ENCODE assay signal across 9 cellular contexts in genomic region chr11:101428918-101429317, GRCh38.
DNase-seq lines count a peak whose midpoint lies in the region; ATAC-seq, FAIRE-seq and TF ChIP-seq lines count a peak whose summit lies in the region.
"Had no signal": no experiment of that assay in that cellular context is flagged by ENCODE, and none has a peak within 500 bp of the region (broad histone marks: within the 10 kb centered on the region; RNA-seq: fewer than 3 reads in every experiment).

No MANE protein-coding gene starts in this region.

- no peaks in the 10 kb centered on the region for H3K79me2 ChIP-seq in Loucy (ENCODE audit: insufficient read depth, low read length)

- H3K9me3 ChIP-seq in left ventricle myocardium inferior (replicated peaks) (peaks cover 37% of the 10 kb centered on the region), right atrium auricular region (peaks cover 0 to 10% of the 10 kb centered on the region in 2 donors), Loucy (ENCODE audit: insufficient read depth, low read depth, low read length) (no peaks in the 10 kb centered on the region), endodermal cell (ENCODE audit: control insufficient read depth, low read length) (peaks cover 8% of the 10 kb centered on the region)

- no peak for FAIRE-seq in urothelium cell line (lab: Jason Lieb, UNC)

- H3K27ac ChIP-seq in left ventricle myocardium inferior (replicated peaks) (no peak overlapping the region), right atrium auricular region (no peak overlapping the region), endodermal cell (ENCODE audit: low read depth, low read length) (no peak overlapping the region)

- ATAC-seq in activated T-helper 17 cell treated with anti-CD3 and anti-CD28 coated beads, Interleukin-2, amount 50 U/mL, for 72 hours (replicated peaks), result no peak

- no peaks in the 10 kb centered on the region for H3K36me3 ChIP-seq in left ventricle myocardium inferior
- H3K36me3 ChIP-seq in right atrium auricular region, result no peaks in the 10 kb centered on the region
- no peaks in the 10 kb centered on the region for H3K36me3 ChIP-seq in Loucy (ENCODE audit: insufficient read depth, low read length)
- H3K36me3 ChIP-seq in endodermal cell (ENCODE audit: control insufficient read depth, insufficient read depth, low read length), result no peaks in the 10 kb centered on the region

- no peak overlapping the region for H3K27ac Mint-ChIP-seq in endodermal cell
- H3K27ac Mint-ChIP-seq in activated T-helper 17 cell treated with anti-CD3 and anti-CD28 coated beads, Interleukin-2, amount 50 U/mL, for 72 hours, result no peak overlapping the region
- H3K27ac Mint-ChIP-seq: activated naive CD4-positive, alpha-beta T cell treated with anti-CD3 and anti-CD28 coated beads, Interleukin-2, amount 50 U/mL, for 24 hours had no signal

- H3F3A ChIP-seq in Loucy (ENCODE audit: low read depth), result no peaks in the 10 kb centered on the region

- H3K27me3 ChIP-seq in left ventricle myocardium inferior (ENCODE audit: low read depth) (no peaks in the 10 kb centered on the region), right atrium auricular region (no peaks in the 10 kb centered on the region), Loucy (ENCODE audit: insufficient read depth, low read length, poor library complexity, severe bottlenecking) (no peaks in the 10 kb centered on the region), endodermal cell (ENCODE audit: control insufficient read depth, insufficient read depth, low read length, poor library complexity, severe bottlenecking) (no peaks in the 10 kb centered on the region)

- H3K9me2 ChIP-seq in Loucy (replicated peaks; ENCODE audit: low read depth, low read length), result no peaks in the 10 kb centered on the region

- H3K27me3 Mint-ChIP-seq in endodermal cell (ENCODE audit: insufficient read depth), result no peaks in the 10 kb centered on the region
- no peaks in the 10 kb centered on the region for H3K27me3 Mint-ChIP-seq in activated T-helper 17 cell treated with anti-CD3 and anti-CD28 coated beads, Interleukin-2, amount 50 U/mL, for 72 hours

- H3K4me3 ChIP-seq in left ventricle myocardium inferior (no peak overlapping the region), right atrium auricular region (no peak overlapping the region), Loucy (ENCODE audit: low read length, poor library complexity, severe bottlenecking) (no peak overlapping the region), endodermal cell (ENCODE audit: low read length) (no peak overlapping the region)

- H3K36me3 Mint-ChIP-seq in endodermal cell (ENCODE audit: low read depth), result no peaks in the 10 kb centered on the region
- no peaks in the 10 kb centered on the region for H3K36me3 Mint-ChIP-seq in activated T-helper 17 cell treated with anti-CD3 and anti-CD28 coated beads, Interleukin-2, amount 50 U/mL, for 72 hours (ENCODE audit: low read depth)
- H3K36me3 Mint-ChIP-seq: activated naive CD4-positive, alpha-beta T cell treated with anti-CD3 and anti-CD28 coated beads, Interleukin-2, amount 50 U/mL, for 24 hours had no signal

- no peaks in the 10 kb centered on the region for H4K20me1 ChIP-seq in Loucy (ENCODE audit: insufficient read depth, low read length, poor library complexity, severe bottlenecking)

- intact Hi-C loops in left ventricle myocardium inferior (cut with micrococcal nuclease), result no loop called here

- no peak overlapping the region for H2AFZ ChIP-seq in Loucy (ENCODE audit: low read length)

- H3K4me2 ChIP-seq in Loucy (ENCODE audit: low read depth, low read length, poor library complexity, severe bottlenecking), result no peak overlapping the region

- no peak overlapping the region for H3K4me3 Mint-ChIP-seq in endodermal cell
- no peak overlapping the region for H3K4me3 Mint-ChIP-seq in activated T-helper 17 cell treated with anti-CD3 and anti-CD28 coated beads, Interleukin-2, amount 50 U/mL, for 72 hours
- H3K4me3 Mint-ChIP-seq: activated naive CD4-positive, alpha-beta T cell treated with anti-CD3 and anti-CD28 coated beads, Interleukin-2, amount 50 U/mL, for 24 hours had no signal

- 75 to 77% methylated on average over 1 of the region's 1 CpG for WGBS in endodermal cell (ENCODE audit: insufficient coverage in 1 of 2, insufficient read length in 1 of 2), 2 experiments

- no peaks in the 10 kb centered on the region for H3K4me1 ChIP-seq in left ventricle myocardium inferior
- no peaks in the 10 kb centered on the region for H3K4me1 ChIP-seq in right atrium auricular region
- H3K4me1 ChIP-seq in Loucy (ENCODE audit: insufficient read depth, low read length, poor library complexity, severe bottlenecking), result no peaks in the 10 kb centered on the region
- no peaks in the 10 kb centered on the region for H3K4me1 ChIP-seq in endodermal cell (ENCODE audit: control insufficient read depth, insufficient read depth, low read length)

- H3K9me3 Mint-ChIP-seq in endodermal cell, result peaks cover 3% of the 10 kb centered on the region
- peaks cover 38% of the 10 kb centered on the region for H3K9me3 Mint-ChIP-seq in activated T-helper 17 cell treated with anti-CD3 and anti-CD28 coated beads, Interleukin-2, amount 50 U/mL, for 72 hours

- TF ChIP-seq CTCF in left ventricle myocardium inferior (IDR thresholded peaks at IDR 0.05; ENCODE audit: borderline replicate concordance) (peak; percentile 39), right atrium auricular region (IDR thresholded peaks at IDR 0.05) (peak in 1 of 2 donors; percentile 17), Loucy (conservative IDR thresholded peaks at IDR 0.05; ENCODE audit: low read length) (peak; percentile 59), endodermal cell (conservative IDR thresholded peaks at IDR 0.05) (peak; percentile 82)

- H3K9ac ChIP-seq in Loucy (ENCODE audit: low read depth, low read length, poor library complexity, severe bottlenecking) (no peak overlapping the region), endodermal cell (ENCODE audit: extremely low read depth, low read length, poor library complexity, severe bottlenecking) (no peak overlapping the region)

- H3K4me1 Mint-ChIP-seq in endodermal cell, result peaks cover 21% of the 10 kb centered on the region
- H3K4me1 Mint-ChIP-seq in activated T-helper 17 cell treated with anti-CD3 and anti-CD28 coated beads, Interleukin-2, amount 50 U/mL, for 72 hours, result no peaks in the 10 kb centered on the region
- H3K4me1 Mint-ChIP-seq: activated naive CD4-positive, alpha-beta T cell treated with anti-CD3 and anti-CD28 coated beads, Interleukin-2, amount 50 U/mL, for 24 hours had no signal

- no peak for DNase-seq in left ventricle myocardium inferior
- DNase-seq in right atrium auricular region (ENCODE audit: low spot score), result no peak
- peak; percentile 74 for DNase-seq in endodermal cell
- DNase-seq in urothelium cell line (ENCODE audit: low spot score), result peak; percentile 24
- DNase-seq in NCI-H1694 treated with DMSO at 0.1 percent for 48 hours (lab: John Stamatoyannopoulos, UW), result no peak
- no peak for DNase-seq in dedifferentiated amniotic fluid mesenchymal stem cell (ENCODE audit: extremely low spot score)

Comparison
In these comparisons a context has a peak if more than half of its experiments do, and no peak if none do; other contexts are left out.
1. DNase-seq: peak in endodermal cell (single experiment) and urothelium cell line (single experiment); none in left ventricle myocardium inferior (single experiment), right atrium auricular region (single experiment), NCI-H1694 treated with DMSO at 0.1 percent for 48 hours (single experiment) and dedifferentiated amniotic fluid mesenchymal stem cell (single experiment).